In the genomic region with DNA sequence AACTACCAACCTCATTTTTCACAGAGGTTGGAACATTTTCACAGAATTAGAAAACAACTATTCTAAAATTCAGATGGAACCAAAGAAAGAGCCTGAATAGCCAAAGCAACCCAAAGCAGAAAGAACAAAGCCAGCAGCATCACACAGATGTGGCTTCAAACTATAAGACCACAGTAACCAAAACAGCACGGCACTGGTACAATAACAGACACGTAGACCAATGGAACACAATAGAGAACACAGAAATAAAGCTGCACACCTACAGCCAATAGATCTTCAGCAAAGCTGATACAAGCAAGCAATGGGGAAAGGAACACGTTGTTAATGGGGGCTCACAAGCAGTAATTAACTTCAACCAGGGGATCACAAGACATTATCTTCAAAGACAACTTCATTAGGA, we compare ENCODE assay signal across 1 cellular context.
TF ChIP-seq lines count a peak whose summit lies in the region.

No MANE protein-coding gene starts in this region.

TF ChIP-seq in IMR-90, 13 proteins besides CTCF, POLR2A, EP300 and RAD21:
- no peak for TF ChIP-seq MXI1 (IDR thresholded peaks at IDR 0.05; ENCODE audit: borderline replicate concordance, low read depth, low read length)
- no peak for TF ChIP-seq FOS (IDR thresholded peaks at IDR 0.05; ENCODE audit: low read depth, low read length)
- TF ChIP-seq MAZ (IDR thresholded peaks at IDR 0.05; ENCODE audit: borderline replicate concordance, low read depth, low read length), result no peak
- no peak for TF ChIP-seq CEBPB (IDR thresholded peaks at IDR 0.05; ENCODE audit: low read depth, low read length)
- TF ChIP-seq BHLHE40 (IDR thresholded peaks at IDR 0.05; ENCODE audit: low read depth, low read length), result no peak
- TF ChIP-seq, protein P1, sequence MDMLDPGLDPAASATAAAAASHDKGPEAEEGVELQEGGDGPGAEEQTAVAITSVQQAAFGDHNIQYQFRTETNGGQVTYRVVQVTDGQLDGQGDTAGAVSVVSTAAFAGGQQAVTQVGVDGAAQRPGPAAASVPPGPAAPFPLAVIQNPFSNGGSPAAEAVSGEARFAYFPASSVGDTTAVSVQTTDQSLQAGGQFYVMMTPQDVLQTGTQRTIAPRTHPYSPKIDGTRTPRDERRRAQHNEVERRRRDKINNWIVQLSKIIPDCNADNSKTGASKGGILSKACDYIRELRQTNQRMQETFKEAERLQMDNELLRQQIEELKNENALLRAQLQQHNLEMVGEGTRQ (IDR thresholded peaks at IDR 0.05; ENCODE audit: low read depth, low read length), result no peak
- no peak for TF ChIP-seq RCOR1 (IDR thresholded peaks at IDR 0.05; ENCODE audit: insufficient replicate concordance, low read length)
- no peak for TF ChIP-seq ELK1 (IDR thresholded peaks at IDR 0.05; ENCODE audit: borderline replicate concordance, low read depth, low read length)
- TF ChIP-seq RFX5 (IDR thresholded peaks at IDR 0.05; ENCODE audit: low read depth, low read length), result no peak
- TF ChIP-seq MAFK (IDR thresholded peaks at IDR 0.05; ENCODE audit: low read depth, low read length), result no peak
TF ChIP-seq in IMR-90: peak in this region for 0.
